8 cellular contexts compared by ENCODE assay signal in genomic region chr11:17208257-17208999, GRCh38. TPM values are rescaled to one million over a fixed set of nuclear protein-coding genes. Genes with fewer than 3 reads are reported as not detected.
A peak's percentile ranks its signal among the peaks of the same experiment; 100 is the strongest.
DNase-seq lines count a peak whose midpoint lies in the region; ATAC-seq, FAIRE-seq and TF ChIP-seq lines count a peak whose summit lies in the region.

No MANE protein-coding gene starts in this region.

- peak overlapping the region; percentile 94 for H3K27ac ChIP-seq in C4-2B
- H3K27ac ChIP-seq in endothelial cell of umbilical vein (ENCODE audit: insufficient read depth, low read depth, low read length): peak overlapping the region; percentile 98
- H3K27ac ChIP-seq in subcutaneous abdominal adipose tissue (ENCODE audit: low read depth, low read length): peak overlapping the region; percentile 96

- no peaks in the 10 kb centered on the region for H3K36me3 ChIP-seq in endothelial cell of umbilical vein (ENCODE audit: control insufficient read depth in 2 of 2, extremely low read depth in 1 of 2, insufficient read depth in 2 of 2, low read length in 2 of 2)
- H3K36me3 ChIP-seq in subcutaneous abdominal adipose tissue (ENCODE audit: control insufficient read depth in 5 of 5, insufficient read depth in 5 of 5, low read length in 5 of 5): peaks cover 0 to 3% (median 0%) of the 10 kb centered on the region in 5 donors

- peak; percentile 57 for ATAC-seq in GM19023 (IDR thresholded peaks at IDR 0.05; ENCODE audit: unreplicated experiment)
- ATAC-seq in HG03135 (IDR thresholded peaks at IDR 0.05; ENCODE audit: unreplicated experiment): peak; percentile 66

- TF ChIP-seq POLR2A in endothelial cell of umbilical vein (IDR thresholded peaks at IDR 0.05; ENCODE audit: low read depth, low read length): no peak

- no peaks in the 10 kb centered on the region for H3K27me3 Mint-ChIP-seq in activated CD4-positive, alpha-beta T cell treated with anti-CD3 and anti-CD28 coated beads, Interleukin-2, amount 10 ng/mL, durations not matched to agents 7 days and 5 days
- H3K27me3 Mint-ChIP-seq in mesothelial cell of epicardium (ENCODE audit: low read depth): no peaks in the 10 kb centered on the region

- FAIRE-seq in endothelial cell of umbilical vein (lab: Jason Lieb, UNC): peak; percentile 38

- H3K9ac ChIP-seq in endothelial cell of umbilical vein (replicated peaks; ENCODE audit: extremely low read depth, insufficient read depth, low read length) (peak overlapping the region; percentile 98), subcutaneous abdominal adipose tissue (ENCODE audit: low read length in 5 of 5) (peak overlapping the region; percentile 75 to 96 (median 95))

- H3K9me1 ChIP-seq in endothelial cell of umbilical vein (replicated peaks; ENCODE audit: control insufficient read depth, extremely low read depth, insufficient read depth, low read length): no peaks in the 10 kb centered on the region

- H3K4me2 ChIP-seq in endothelial cell of umbilical vein (ENCODE audit: insufficient read depth, low read length): peak overlapping the region; percentile 100

- H3K4me1 Mint-ChIP-seq in activated CD4-positive, alpha-beta T cell treated with anti-CD3 and anti-CD28 coated beads, Interleukin-2, amount 10 ng/mL, durations not matched to agents 7 days and 5 days: peaks cover 32% of the 10 kb centered on the region
- peaks cover 30% of the 10 kb centered on the region for H3K4me1 Mint-ChIP-seq in mesothelial cell of epicardium

- intact Hi-C loops in endothelial cell of umbilical vein (cut with micrococcal nuclease): loop anchor here (2.0 to 5.0 kb wide), 2 partner anchors 418 to 1114 kb away; partner anchors contain the start of genes GTF2H1 and HPS5

- no peak for TF ChIP-seq CTCF in C4-2B (conservative IDR thresholded peaks at IDR 0.05)
- no peak for TF ChIP-seq CTCF in endothelial cell of umbilical vein (IDR thresholded peaks at IDR 0.05; ENCODE audit: extremely low read depth in 1 of 2, insufficient read depth in 1 of 2, low read depth in 1 of 2, low read length in 2 of 2)
- TF ChIP-seq CTCF in mesothelial cell of epicardium (IDR thresholded peaks at IDR 0.05; ENCODE audit: unreplicated experiment): no peak

- POLR2A ChIA-PET in activated CD4-positive, alpha-beta T cell treated with anti-CD3 and anti-CD28 coated beads, Interleukin-2, amount 10 ng/mL, durations not matched to agents 7 days and 5 days (lab: Charles Lee): no interaction called here
- POLR2A ChIA-PET in endothelial cell of umbilical vein (lab: Charles Lee): interaction anchor here (0.7 to 3.0 kb wide), 16 partner anchors 9 to 131 kb away, joined by 3 to 36 read pairs (median 4); partner anchors contain the start of genes NUCB2 and RPS13

- H3K36me3 Mint-ChIP-seq in activated CD4-positive, alpha-beta T cell treated with anti-CD3 and anti-CD28 coated beads, Interleukin-2, amount 10 ng/mL, durations not matched to agents 7 days and 5 days (ENCODE audit: low read depth): no peaks in the 10 kb centered on the region
- H3K36me3 Mint-ChIP-seq in mesothelial cell of epicardium: peaks cover 13% of the 10 kb centered on the region

- H3K9me3 ChIP-seq in endothelial cell of umbilical vein (replicated peaks; ENCODE audit: control insufficient read depth, insufficient read depth, low read length) (no peaks in the 10 kb centered on the region), subcutaneous abdominal adipose tissue (ENCODE audit: control insufficient read depth in 5 of 5, low read length in 5 of 5) (no peaks in the 10 kb centered on the region)

- H3K27ac Mint-ChIP-seq in activated CD4-positive, alpha-beta T cell treated with anti-CD3 and anti-CD28 coated beads, Interleukin-2, amount 10 ng/mL, durations not matched to agents 7 days and 5 days: peak overlapping the region; percentile 98
- peak overlapping the region; percentile 100 for H3K27ac Mint-ChIP-seq in mesothelial cell of epicardium

- no peaks in the 10 kb centered on the region for H3K27me3 ChIP-seq in endothelial cell of umbilical vein (ENCODE audit: control insufficient read depth in 2 of 2, insufficient read depth in 2 of 2, low read length in 2 of 2)
- H3K27me3 ChIP-seq in subcutaneous abdominal adipose tissue (ENCODE audit: control insufficient read depth in 5 of 5, insufficient read depth in 4 of 5, low read length in 5 of 5): no peaks in the 10 kb centered on the region

- H3K4me3 ChIP-seq in endothelial cell of umbilical vein (replicated peaks in 1 of 3; ENCODE audit: insufficient read depth in 1 of 3, low read depth in 1 of 3, low read length in 3 of 3) (peak overlapping the region; percentile 62 to 99 (median 98)), subcutaneous abdominal adipose tissue (ENCODE audit: low read depth in 1 of 5, low read length in 5 of 5) (peak overlapping the region; percentile 76 to 96 (median 85))

- CTCF ChIA-PET in activated CD4-positive, alpha-beta T cell treated with anti-CD3 and anti-CD28 coated beads, Interleukin-2, amount 10 ng/mL, durations not matched to agents 7 days and 5 days (lab: Charles Lee): interaction anchor here (0.9 to 1.0 kb wide), 3 partner anchors 11 to 22 kb away, joined by 4 read pairs; no protein-coding TSS in a partner anchor
- CTCF ChIA-PET in endothelial cell of umbilical vein (lab: Charles Lee): interaction anchor here (0.8 to 3.6 kb wide), 12 partner anchors 10 to 423 kb away, joined by 3 to 34 read pairs (median 4); partner anchors contain the start of gene RPS13

- dilution Hi-C loops in endothelial cell of umbilical vein (cut with MboI; ENCODE audit: extremely low pct_ligation_motif_present, low sequenced_read_pairs): no loop called here

- DNase-seq in NCI-H2171 treated with DMSO at 0.1 percent for 48 hours (lab: John Stamatoyannopoulos, UW) (peak; percentile 79), endothelial cell of umbilical vein (ENCODE audit: low read depth, low spot score) (peak; percentile 88), mesothelial cell of epicardium (ENCODE audit: low spot score in 2 of 2, unreplicated experiment in 2 of 2) (peak in 1 of 2 experiments; percentile 43)
- peak; percentile 48 for DNase-seq in activated CD4-positive, alpha-beta T cell treated with anti-CD3 and anti-CD28 coated beads, Interleukin-2, amount 10 ng/mL, durations not matched to agents 7 days and 5 days

- BruUV-seq in endothelial cell of umbilical vein (replicated peaks; lab: Mats Ljungman, UMichigan): TSS peak; percentile 46

- H3K9me3 Mint-ChIP-seq in activated CD4-positive, alpha-beta T cell treated with anti-CD3 and anti-CD28 coated beads, Interleukin-2, amount 10 ng/mL, durations not matched to agents 7 days and 5 days: no peaks in the 10 kb centered on the region
- no peaks in the 10 kb centered on the region for H3K9me3 Mint-ChIP-seq in mesothelial cell of epicardium

- peaks cover 5% of the 10 kb centered on the region for H4K20me1 ChIP-seq in endothelial cell of umbilical vein (replicated peaks; ENCODE audit: control insufficient read depth, extremely low read depth, insufficient read depth, low read length)

- H3K4me1 ChIP-seq in endothelial cell of umbilical vein (ENCODE audit: control insufficient read depth, extremely low read depth, insufficient read depth, low read length) (peaks cover 28% of the 10 kb centered on the region), subcutaneous abdominal adipose tissue (ENCODE audit: control insufficient read depth in 5 of 5, insufficient read depth in 5 of 5, low read length in 5 of 5) (peaks cover 6 to 28% (median 21%) of the 10 kb centered on the region in 5 donors)

- peak overlapping the region; percentile 90 for H3K4me3 Mint-ChIP-seq in activated CD4-positive, alpha-beta T cell treated with anti-CD3 and anti-CD28 coated beads, Interleukin-2, amount 10 ng/mL, durations not matched to agents 7 days and 5 days
- peak overlapping the region; percentile 97 for H3K4me3 Mint-ChIP-seq in mesothelial cell of epicardium

- H3K79me2 ChIP-seq in endothelial cell of umbilical vein (ENCODE audit: control insufficient read depth, insufficient read depth, low read length): peaks cover 41% of the 10 kb centered on the region

- peak overlapping the region; percentile 41 for H2AFZ ChIP-seq in endothelial cell of umbilical vein (ENCODE audit: low read depth, low read length)

TF ChIP-seq in endothelial cell of umbilical vein, 7 proteins besides CTCF, POLR2A, EP300 and RAD21:
- TF ChIP-seq, protein P1, sequence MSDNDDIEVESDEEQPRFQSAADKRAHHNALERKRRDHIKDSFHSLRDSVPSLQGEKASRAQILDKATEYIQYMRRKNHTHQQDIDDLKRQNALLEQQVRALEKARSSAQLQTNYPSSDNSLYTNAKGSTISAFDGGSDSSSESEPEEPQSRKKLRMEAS (IDR thresholded peaks at IDR 0.05; ENCODE audit: insufficient read depth, insufficient read length): peak; percentile 82
- TF ChIP-seq FOS (IDR thresholded peaks at IDR 0.05; ENCODE audit: borderline replicate concordance, insufficient read depth, low read length): no peak

RNA-seq across cellular contexts. Expression of gene PIK3C2A, which starts 0.6 kb away (rescaled TPM):
- 10 to 100 TPM; 19.8 to 24.4 TPM for total RNA-seq in activated CD4-positive, alpha-beta T cell treated with anti-CD3 and anti-CD28 coated beads, Interleukin-2, amount 10 ng/mL, durations not matched to agents 7 days and 5 days
- 142 and 148 TPM in 2 replicates for total RNA-seq in endothelial cell of umbilical vein
- polyA plus RNA-seq in endothelial cell of umbilical vein: 21.7 and 33.7 TPM in 2 replicates
- polyA plus RNA-seq in endothelial cell of umbilical vein (2011; cell fraction: cytosol; rRNA removed): 31.5 and 34.0 TPM in 2 replicates
- polyA plus RNA-seq in endothelial cell of umbilical vein (2011; cell fraction: nucleus; rRNA removed): 60.6 and 77.7 TPM in 2 replicates
- polyA plus RNA-seq in endothelial cell of umbilical vein (2012): 46.8 and 86.3 TPM in 2 replicates
- 66.6 and 68.5 TPM in 2 replicates for polyA minus RNA-seq in endothelial cell of umbilical vein
- 20.4 TPM for polyA minus RNA-seq in endothelial cell of umbilical vein (2011; cell fraction: cytosol; rRNA and poly(A)+ RNA removed)
- 88.5 and 141 TPM in 2 replicates for polyA minus RNA-seq in endothelial cell of umbilical vein (2011; cell fraction: nucleus; rRNA and poly(A)+ RNA removed)
- total RNA-seq in mesothelial cell of epicardium: 71.3 to 77.1 TPM (median 74.0 TPM) in 3 replicates
